Comparison of ENCODE assay signal across 1 cellular context in the genomic region with DNA sequence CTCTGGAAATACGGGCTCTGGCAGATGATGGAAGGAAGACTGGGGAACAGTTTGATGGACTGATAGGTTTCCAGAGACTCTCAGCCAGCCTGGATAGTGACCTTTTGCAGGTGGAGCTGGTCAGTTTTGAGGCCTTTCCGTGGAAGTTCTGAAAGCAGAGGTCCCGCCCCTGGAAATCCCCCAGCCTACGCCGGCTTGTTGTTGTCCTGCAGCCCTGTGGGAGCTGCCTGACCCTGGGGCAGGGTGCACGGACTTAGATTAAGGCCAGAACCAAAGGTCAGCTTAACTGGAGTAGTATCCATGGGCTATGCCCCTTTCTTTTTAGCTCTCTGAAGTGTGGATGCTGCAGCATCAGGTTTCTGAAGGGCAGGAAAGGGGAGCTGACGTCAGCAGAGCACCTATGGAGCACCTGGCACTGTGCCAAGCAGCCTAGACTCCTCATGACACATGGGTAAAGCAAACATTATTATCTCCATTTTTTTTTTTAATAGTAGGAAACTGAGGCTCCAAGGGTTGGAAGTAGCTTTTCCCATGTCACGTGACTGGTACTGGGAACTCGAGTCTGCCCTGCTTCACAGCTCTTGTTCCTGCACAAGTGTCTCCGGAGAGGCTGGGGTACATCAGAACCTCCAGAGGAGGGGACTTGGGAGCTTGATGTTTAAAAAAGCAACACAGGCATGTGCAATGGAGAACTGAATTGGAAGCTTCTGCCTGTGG.
TF ChIP-seq lines count a peak whose summit lies in the region.

No MANE protein-coding gene starts in this region.

TF ChIP-seq in HEK293, 187 proteins besides CTCF, POLR2A, EP300 and RAD21 (continued from another document and continues in another):
- 0 out of 2 replicates have a peak, but pooled peaks have one; percentile 30 for TF ChIP-seq ZBTB1 (tag by site-specific recombination; IDR thresholded peaks at IDR 0.05)
- peak; percentile 71 for TF ChIP-seq ZSCAN30 (tag by site-specific recombination; IDR thresholded peaks at IDR 0.05)
- TF ChIP-seq HOXC10 (CRISPR knock-in tag; IDR thresholded peaks at IDR 0.05): no peak
- TF ChIP-seq ZNF266 (tag by site-specific recombination; IDR thresholded peaks at IDR 0.05; ENCODE audit: low read depth): no peak
- TF ChIP-seq, protein P1, sequence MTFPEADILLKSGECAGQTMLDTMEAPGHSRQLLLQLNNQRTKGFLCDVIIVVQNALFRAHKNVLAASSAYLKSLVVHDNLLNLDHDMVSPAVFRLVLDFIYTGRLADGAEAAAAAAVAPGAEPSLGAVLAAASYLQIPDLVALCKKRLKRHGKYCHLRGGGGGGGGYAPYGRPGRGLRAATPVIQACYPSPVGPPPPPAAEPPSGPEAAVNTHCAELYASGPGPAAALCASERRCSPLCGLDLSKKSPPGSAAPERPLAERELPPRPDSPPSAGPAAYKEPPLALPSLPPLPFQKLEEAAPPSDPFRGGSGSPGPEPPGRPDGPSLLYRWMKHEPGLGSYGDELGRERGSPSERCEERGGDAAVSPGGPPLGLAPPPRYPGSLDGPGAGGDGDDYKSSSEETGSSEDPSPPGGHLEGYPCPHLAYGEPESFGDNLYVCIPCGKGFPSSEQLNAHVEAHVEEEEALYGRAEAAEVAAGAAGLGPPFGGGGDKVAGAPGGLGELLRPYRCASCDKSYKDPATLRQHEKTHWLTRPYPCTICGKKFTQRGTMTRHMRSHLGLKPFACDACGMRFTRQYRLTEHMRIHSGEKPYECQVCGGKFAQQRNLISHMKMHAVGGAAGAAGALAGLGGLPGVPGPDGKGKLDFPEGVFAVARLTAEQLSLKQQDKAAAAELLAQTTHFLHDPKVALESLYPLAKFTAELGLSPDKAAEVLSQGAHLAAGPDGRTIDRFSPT (tag by site-specific recombination; IDR thresholded peaks at IDR 0.05): 0 out of 2 replicates have a peak, but pooled peaks have one; percentile 20
- no peak; the same call in 1 of the 2 replicates for TF ChIP-seq ZNF843 (tag by site-specific recombination; IDR thresholded peaks at IDR 0.05)
- TF ChIP-seq GFI1B (tag by site-specific recombination; IDR thresholded peaks at IDR 0.05): no peak
- TF ChIP-seq SETDB1 (IDR thresholded peaks at IDR 0.05; ENCODE audit: insufficient read length, low read length): no peak
- TF ChIP-seq SALL2 (tag by site-specific recombination; IDR thresholded peaks at IDR 0.05; ENCODE audit: borderline replicate concordance): no peak
- TF ChIP-seq ZNF768 (tag by site-specific recombination; IDR thresholded peaks at IDR 0.05): no peak
- TF ChIP-seq ZNF560 (tag by site-specific recombination; IDR thresholded peaks at IDR 0.05; ENCODE audit: borderline replicate concordance): no peak
- no peak for TF ChIP-seq ZNF792 (tag by site-specific recombination; IDR thresholded peaks at IDR 0.05)
- TF ChIP-seq, protein P2, sequence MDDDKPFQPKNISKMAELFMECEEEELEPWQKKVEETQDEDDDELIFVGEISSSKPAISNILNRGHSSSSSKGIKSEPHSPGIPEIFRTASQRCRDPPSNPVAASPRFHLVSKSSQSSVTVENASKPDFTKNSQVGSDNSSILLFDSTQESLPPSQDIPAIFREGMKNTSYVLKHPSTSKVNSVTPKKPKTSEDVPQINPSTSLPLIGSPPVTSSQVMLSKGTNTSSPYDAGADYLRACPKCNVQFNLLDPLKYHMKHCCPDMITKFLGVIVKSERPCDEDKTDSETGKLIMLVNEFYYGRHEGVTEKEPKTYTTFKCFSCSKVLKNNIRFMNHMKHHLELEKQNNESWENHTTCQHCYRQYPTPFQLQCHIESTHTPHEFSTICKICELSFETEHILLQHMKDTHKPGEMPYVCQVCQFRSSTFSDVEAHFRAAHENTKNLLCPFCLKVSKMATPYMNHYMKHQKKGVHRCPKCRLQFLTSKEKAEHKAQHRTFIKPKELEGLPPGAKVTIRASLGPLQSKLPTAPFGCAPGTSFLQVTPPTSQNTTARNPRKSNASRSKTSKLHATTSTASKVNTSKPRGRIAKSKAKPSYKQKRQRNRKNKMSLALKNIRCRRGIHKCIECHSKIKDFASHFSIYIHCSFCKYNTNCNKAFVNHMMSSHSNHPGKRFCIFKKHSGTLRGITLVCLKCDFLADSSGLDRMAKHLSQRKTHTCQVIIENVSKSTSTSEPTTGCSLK (tag by site-specific recombination; IDR thresholded peaks at IDR 0.05): no peak
- TF ChIP-seq ZNF544 (tag by site-specific recombination; IDR thresholded peaks at IDR 0.05): peak; percentile 97
- TF ChIP-seq ZNF677 (tag by site-specific recombination; IDR thresholded peaks at IDR 0.05): peak; percentile 85
- TF ChIP-seq ZNF311 (tag by site-specific recombination; IDR thresholded peaks at IDR 0.05; ENCODE audit: borderline replicate concordance): peak; percentile 89; the same call in 1 of the 2 replicates
- TF ChIP-seq ZNF514 (tag by site-specific recombination; IDR thresholded peaks at IDR 0.05): no peak
- peak; percentile 92 for TF ChIP-seq ZNF112 (tag by site-specific recombination; IDR thresholded peaks at IDR 0.05)
- no peak for TF ChIP-seq GLI4 (tag by site-specific recombination; IDR thresholded peaks at IDR 0.05)
- TF ChIP-seq, protein P3, sequence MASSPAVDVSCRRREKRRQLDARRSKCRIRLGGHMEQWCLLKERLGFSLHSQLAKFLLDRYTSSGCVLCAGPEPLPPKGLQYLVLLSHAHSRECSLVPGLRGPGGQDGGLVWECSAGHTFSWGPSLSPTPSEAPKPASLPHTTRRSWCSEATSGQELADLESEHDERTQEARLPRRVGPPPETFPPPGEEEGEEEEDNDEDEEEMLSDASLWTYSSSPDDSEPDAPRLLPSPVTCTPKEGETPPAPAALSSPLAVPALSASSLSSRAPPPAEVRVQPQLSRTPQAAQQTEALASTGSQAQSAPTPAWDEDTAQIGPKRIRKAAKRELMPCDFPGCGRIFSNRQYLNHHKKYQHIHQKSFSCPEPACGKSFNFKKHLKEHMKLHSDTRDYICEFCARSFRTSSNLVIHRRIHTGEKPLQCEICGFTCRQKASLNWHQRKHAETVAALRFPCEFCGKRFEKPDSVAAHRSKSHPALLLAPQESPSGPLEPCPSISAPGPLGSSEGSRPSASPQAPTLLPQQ (tag by site-specific recombination; IDR thresholded peaks at IDR 0.05): peak; percentile 74
- TF ChIP-seq YY2 (tag by site-specific recombination; IDR thresholded peaks at IDR 0.05): no peak
- no peak for TF ChIP-seq ZNF114 (tag by site-specific recombination; IDR thresholded peaks at IDR 0.05)
- no peak for TF ChIP-seq ZNF404 (tag by site-specific recombination; IDR thresholded peaks at IDR 0.05)
- TF ChIP-seq, protein P4, sequence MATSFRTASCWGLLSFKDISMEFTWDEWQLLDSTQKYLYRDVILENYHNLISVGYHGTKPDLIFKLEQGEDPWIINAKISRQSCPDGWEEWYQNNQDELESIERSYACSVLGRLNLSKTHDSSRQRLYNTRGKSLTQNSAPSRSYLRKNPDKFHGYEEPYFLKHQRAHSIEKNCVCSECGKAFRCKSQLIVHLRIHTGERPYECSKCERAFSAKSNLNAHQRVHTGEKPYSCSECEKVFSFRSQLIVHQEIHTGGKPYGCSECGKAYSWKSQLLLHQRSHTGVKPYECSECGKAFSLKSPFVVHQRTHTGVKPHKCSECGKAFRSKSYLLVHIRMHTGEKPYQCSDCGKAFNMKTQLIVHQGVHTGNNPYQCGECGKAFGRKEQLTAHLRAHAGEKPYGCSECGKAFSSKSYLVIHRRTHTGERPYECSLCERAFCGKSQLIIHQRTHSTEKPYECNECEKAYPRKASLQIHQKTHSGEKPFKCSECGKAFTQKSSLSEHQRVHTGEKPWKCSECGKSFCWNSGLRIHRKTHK (tag by site-specific recombination; IDR thresholded peaks at IDR 0.05): no peak
- 0 out of 2 replicates have a peak, but pooled peaks have one; percentile 5 for TF ChIP-seq PRDM1 (tag by site-specific recombination; IDR thresholded peaks at IDR 0.05)
- TF ChIP-seq ZNF549 (tag by site-specific recombination; IDR thresholded peaks at IDR 0.05): no peak
- TF ChIP-seq ZNF747 (tag by site-specific recombination; IDR thresholded peaks at IDR 0.05): no peak
- no peak for TF ChIP-seq ZNF830 (tag by site-specific recombination; IDR thresholded peaks at IDR 0.05; ENCODE audit: low read depth)
- no peak for TF ChIP-seq ZNF416 (tag by site-specific recombination; IDR thresholded peaks at IDR 0.05)
- TF ChIP-seq ZNF394 (tag by site-specific recombination; IDR thresholded peaks at IDR 0.05; ENCODE audit: borderline replicate concordance): no peak; the same call in 1 of the 2 replicates
- no peak for TF ChIP-seq YY1 (tag by site-specific recombination; IDR thresholded peaks at IDR 0.05)
- TF ChIP-seq ZNF558 (tag by site-specific recombination; IDR thresholded peaks at IDR 0.05): peak; percentile 58; the same call in 1 of the 2 replicates
- TF ChIP-seq ZNF658 (tag by site-specific recombination; IDR thresholded peaks at IDR 0.05): no peak
- TF ChIP-seq, protein P5, sequence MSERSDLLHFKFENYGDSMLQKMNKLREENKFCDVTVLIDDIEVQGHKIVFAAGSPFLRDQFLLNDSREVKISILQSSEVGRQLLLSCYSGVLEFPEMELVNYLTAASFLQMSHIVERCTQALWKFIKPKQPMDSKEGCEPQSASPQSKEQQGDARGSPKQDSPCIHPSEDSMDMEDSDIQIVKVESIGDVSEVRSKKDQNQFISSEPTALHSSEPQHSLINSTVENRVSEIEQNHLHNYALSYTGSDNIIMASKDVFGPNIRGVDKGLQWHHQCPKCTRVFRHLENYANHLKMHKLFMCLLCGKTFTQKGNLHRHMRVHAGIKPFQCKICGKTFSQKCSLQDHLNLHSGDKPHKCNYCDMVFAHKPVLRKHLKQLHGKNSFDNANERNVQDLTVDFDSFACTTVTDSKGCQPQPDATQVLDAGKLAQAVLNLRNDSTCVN (tag by site-specific recombination; optimal IDR thresholded peaks at IDR 0.05): no peak
- TF ChIP-seq ZNF184 (tag by site-specific recombination; IDR thresholded peaks at IDR 0.05): peak; percentile 99
- TF ChIP-seq, protein P6, sequence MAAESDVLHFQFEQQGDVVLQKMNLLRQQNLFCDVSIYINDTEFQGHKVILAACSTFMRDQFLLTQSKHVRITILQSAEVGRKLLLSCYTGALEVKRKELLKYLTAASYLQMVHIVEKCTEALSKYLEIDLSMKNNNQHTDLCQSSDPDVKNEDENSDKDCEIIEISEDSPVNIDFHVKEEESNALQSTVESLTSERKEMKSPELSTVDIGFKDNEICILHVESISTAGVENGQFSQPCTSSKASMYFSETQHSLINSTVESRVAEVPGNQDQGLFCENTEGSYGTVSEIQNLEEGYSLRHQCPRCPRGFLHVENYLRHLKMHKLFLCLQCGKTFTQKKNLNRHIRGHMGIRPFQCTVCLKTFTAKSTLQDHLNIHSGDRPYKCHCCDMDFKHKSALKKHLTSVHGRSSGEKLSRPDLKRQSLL (tag by site-specific recombination; IDR thresholded peaks at IDR 0.05): peak; percentile 77; the same call in 1 of the 2 replicates
- no peak for TF ChIP-seq RBAK (tag by site-specific recombination; IDR thresholded peaks at IDR 0.05)
- TF ChIP-seq, protein P7, sequence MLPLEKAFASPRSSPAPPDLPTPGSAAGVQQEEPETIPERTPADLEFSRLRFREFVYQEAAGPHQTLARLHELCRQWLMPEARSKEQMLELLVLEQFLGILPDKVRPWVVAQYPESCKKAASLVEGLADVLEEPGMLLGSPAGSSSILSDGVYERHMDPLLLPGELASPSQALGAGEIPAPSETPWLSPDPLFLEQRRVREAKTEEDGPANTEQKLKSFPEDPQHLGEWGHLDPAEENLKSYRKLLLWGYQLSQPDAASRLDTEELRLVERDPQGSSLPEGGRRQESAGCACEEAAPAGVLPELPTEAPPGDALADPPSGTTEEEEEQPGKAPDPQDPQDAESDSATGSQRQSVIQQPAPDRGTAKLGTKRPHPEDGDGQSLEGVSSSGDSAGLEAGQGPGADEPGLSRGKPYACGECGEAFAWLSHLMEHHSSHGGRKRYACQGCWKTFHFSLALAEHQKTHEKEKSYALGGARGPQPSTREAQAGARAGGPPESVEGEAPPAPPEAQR (tag by site-specific recombination; IDR thresholded peaks at IDR 0.05): no peak
- TF ChIP-seq, protein P8, sequence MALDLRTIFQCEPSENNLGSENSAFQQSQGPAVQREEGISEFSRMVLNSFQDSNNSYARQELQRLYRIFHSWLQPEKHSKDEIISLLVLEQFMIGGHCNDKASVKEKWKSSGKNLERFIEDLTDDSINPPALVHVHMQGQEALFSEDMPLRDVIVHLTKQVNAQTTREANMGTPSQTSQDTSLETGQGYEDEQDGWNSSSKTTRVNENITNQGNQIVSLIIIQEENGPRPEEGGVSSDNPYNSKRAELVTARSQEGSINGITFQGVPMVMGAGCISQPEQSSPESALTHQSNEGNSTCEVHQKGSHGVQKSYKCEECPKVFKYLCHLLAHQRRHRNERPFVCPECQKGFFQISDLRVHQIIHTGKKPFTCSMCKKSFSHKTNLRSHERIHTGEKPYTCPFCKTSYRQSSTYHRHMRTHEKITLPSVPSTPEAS (tag by site-specific recombination; IDR thresholded peaks at IDR 0.05): 0 out of 2 replicates have a peak, but pooled peaks have one; percentile 24
- 0 out of 2 replicates have a peak, but pooled peaks have one; percentile 76 for TF ChIP-seq GLI2 (tag by site-specific recombination; IDR thresholded peaks at IDR 0.05; ENCODE audit: borderline replicate concordance, low read depth)
- TF ChIP-seq ZNF354C (tag by site-specific recombination; IDR thresholded peaks at IDR 0.05; ENCODE audit: borderline replicate concordance, low read depth): no peak
- peak; percentile 67 for TF ChIP-seq ZNF76 (tag by site-specific recombination; IDR thresholded peaks at IDR 0.05; ENCODE audit: borderline replicate concordance, low read depth)
- TF ChIP-seq, protein P9, sequence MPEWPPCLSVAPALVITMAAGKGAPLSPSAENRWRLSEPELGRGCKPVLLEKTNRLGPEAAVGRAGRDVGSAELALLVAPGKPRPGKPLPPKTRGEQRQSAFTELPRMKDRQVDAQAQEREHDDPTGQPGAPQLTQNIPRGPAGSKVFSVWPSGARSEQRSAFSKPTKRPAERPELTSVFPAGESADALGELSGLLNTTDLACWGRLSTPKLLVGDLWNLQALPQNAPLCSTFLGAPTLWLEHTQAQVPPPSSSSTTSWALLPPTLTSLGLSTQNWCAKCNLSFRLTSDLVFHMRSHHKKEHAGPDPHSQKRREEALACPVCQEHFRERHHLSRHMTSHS (tag by site-specific recombination; IDR thresholded peaks at IDR 0.05): no peak
- TF ChIP-seq ZNF600 (tag by site-specific recombination; IDR thresholded peaks at IDR 0.05): peak; percentile 77
- TF ChIP-seq ZNF777 (tag by site-specific recombination; IDR thresholded peaks at IDR 0.05; ENCODE audit: borderline replicate concordance): no peak
- no peak for TF ChIP-seq ZNF302 (tag by site-specific recombination; IDR thresholded peaks at IDR 0.05; ENCODE audit: low read depth)
- 0 out of 2 replicates have a peak, but pooled peaks have one; percentile 56 for TF ChIP-seq ZEB2 (tag by site-specific recombination; IDR thresholded peaks at IDR 0.05)
- TF ChIP-seq ZNF561 (tag by site-specific recombination; IDR thresholded peaks at IDR 0.05; ENCODE audit: borderline replicate concordance): peak; percentile 100
- TF ChIP-seq ZNF16 (tag by site-specific recombination; IDR thresholded peaks at IDR 0.05; ENCODE audit: low read depth): no peak
- TF ChIP-seq ZNF548 (tag by site-specific recombination; IDR thresholded peaks at IDR 0.05): no peak
